ENCODE assay signal across 8 cellular contexts in the genomic region with DNA sequence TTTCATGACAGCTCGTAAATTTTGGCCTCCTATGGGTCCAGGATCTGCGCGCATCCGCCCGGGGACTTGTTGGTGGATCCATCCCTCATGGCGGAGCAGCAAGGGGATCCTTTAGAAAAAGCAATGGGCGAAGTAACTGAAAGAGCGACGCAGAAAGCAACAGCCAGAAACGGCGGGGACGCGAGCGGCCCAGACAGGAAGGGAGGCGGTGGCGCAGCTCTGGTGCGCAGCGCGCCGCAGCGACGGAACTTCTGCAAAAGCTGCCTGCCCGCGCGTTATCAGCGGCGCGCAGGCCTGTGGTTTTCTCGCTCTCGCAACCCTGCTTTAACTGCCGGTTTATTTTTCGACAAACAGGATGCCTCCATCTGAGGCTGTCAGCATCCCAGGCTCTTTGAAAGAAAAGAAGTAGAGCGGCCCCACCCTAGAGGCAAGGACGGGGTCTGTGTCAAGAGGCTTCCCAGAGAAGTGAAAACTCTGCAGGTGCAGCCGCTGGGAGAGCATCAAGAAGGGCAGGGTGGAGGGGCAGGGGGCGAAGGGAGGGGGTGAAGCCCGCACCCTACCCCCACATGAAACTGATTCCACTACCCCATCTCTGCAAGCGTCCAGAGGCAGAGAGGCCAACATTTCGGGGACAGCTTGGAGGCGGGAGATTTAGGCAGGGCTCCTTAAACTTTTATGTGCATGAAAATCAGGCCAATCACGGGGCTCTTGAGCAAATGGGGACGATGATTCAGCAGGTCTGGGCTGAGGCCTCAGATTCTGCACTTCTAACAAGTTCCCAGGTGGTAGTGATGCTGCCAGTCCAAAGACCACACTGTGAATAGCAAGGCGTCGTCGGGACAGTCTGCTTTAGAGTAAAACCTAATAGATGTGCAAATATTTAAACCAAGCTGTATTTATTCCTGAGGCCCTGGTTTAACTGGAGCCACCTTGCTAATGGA.
DNase-seq lines count a peak whose midpoint lies in the region; ATAC-seq lines count a peak whose summit lies in the region.

No MANE protein-coding gene starts in this region.

- H3K4me1 ChIP-seq in iPS-20b (ENCODE audit: insufficient read depth, low read length) = peaks cover 7% of the 10 kb centered on the region; the same call in 1 of the 2 replicates

- peak overlapping the region; percentile 67 for H3K4me3 ChIP-seq in iPS-20b (ENCODE audit: low read length)

- ATAC-seq in GM18858 (IDR thresholded peaks at IDR 0.05; ENCODE audit: unreplicated experiment) (peak; percentile 57), HG03066 (IDR thresholded peaks at IDR 0.05; ENCODE audit: low read depth, unreplicated experiment) (peak; percentile 76), HG02571 (IDR thresholded peaks at IDR 0.05; ENCODE audit: unreplicated experiment) (no peak)

- DNase-seq in SW480 (ENCODE audit: low spot score) (peak; percentile 73), SHP77 treated with DMSO at 0.1 percent for 48 hours (lab: John Stamatoyannopoulos, UW) (no peak)
- peak; percentile 32 for DNase-seq in activated naive CD8-positive, alpha-beta T cell treated with anti-CD3 and anti-CD28 coated beads, Interleukin-2, amount 50 U/mL, for 16 hours (ENCODE audit: low read depth, low spot score)
- peak; percentile 63 to 74 for DNase-seq in stimulated activated CD4-positive, alpha-beta T cell treated with anti-CD3 and anti-CD28 coated beads, Interleukin-15, amount 100 ng/mL, for 1 hour (ENCODE audit: low read depth in 1 of 2, low spot score in 1 of 2)

- peak overlapping the region; percentile 46; the same call in 1 of the 2 replicates for H3K9ac ChIP-seq in iPS-20b (ENCODE audit: low read depth, low read length)

- H3K27me3 ChIP-seq in iPS-20b (ENCODE audit: insufficient read depth, low read length) = peaks cover 34% of the 10 kb centered on the region

- no peaks in the 10 kb centered on the region for H3K9me3 ChIP-seq in iPS-20b (ENCODE audit: insufficient read depth, low read depth, low read length)

- H3K36me3 ChIP-seq in iPS-20b (ENCODE audit: insufficient read depth, low read depth, low read length) = no peaks in the 10 kb centered on the region

- no peak overlapping the region for H3K27ac ChIP-seq in iPS-20b (ENCODE audit: low read length)
